1 cellular context compared by ENCODE assay signal in the genomic region with DNA sequence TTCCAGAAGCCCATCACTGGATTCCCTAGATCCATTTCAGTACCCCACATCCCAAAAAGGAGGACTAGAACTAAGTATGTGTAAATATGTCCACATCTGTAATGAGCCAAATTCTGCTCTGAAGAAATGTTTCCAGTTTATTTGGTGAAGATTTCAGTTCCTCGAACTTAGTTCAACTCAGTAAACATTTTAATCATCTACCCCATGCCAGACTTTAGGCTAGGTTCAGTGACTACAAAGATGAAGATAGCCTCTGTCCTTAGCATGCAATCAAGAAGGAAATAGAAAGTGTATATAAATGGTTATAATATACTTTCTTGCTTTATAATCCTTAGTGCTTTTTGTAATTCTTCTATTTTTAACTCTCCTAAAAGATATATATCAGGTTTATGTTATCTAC.
TF ChIP-seq lines count a peak whose summit lies in the region.

No MANE protein-coding gene starts in this region.

TF ChIP-seq in IMR-90, 13 proteins besides CTCF, POLR2A, EP300 and RAD21 (continued from another document):
- TF ChIP-seq MXI1 (IDR thresholded peaks at IDR 0.05; ENCODE audit: borderline replicate concordance, low read depth, low read length), result no peak
- TF ChIP-seq, protein P1, sequence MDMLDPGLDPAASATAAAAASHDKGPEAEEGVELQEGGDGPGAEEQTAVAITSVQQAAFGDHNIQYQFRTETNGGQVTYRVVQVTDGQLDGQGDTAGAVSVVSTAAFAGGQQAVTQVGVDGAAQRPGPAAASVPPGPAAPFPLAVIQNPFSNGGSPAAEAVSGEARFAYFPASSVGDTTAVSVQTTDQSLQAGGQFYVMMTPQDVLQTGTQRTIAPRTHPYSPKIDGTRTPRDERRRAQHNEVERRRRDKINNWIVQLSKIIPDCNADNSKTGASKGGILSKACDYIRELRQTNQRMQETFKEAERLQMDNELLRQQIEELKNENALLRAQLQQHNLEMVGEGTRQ (IDR thresholded peaks at IDR 0.05; ENCODE audit: low read depth, low read length), result no peak
- no peak for TF ChIP-seq MAFK (IDR thresholded peaks at IDR 0.05; ENCODE audit: low read depth, low read length)
- TF ChIP-seq MAZ (IDR thresholded peaks at IDR 0.05; ENCODE audit: borderline replicate concordance, low read depth, low read length), result no peak
- no peak for TF ChIP-seq SMC3 (IDR thresholded peaks at IDR 0.05; ENCODE audit: low read depth, low read length)
- no peak for TF ChIP-seq CEBPB (IDR thresholded peaks at IDR 0.05; ENCODE audit: low read depth, low read length)
- no peak for TF ChIP-seq FOS (IDR thresholded peaks at IDR 0.05; ENCODE audit: low read depth, low read length)
- TF ChIP-seq, protein P2, sequence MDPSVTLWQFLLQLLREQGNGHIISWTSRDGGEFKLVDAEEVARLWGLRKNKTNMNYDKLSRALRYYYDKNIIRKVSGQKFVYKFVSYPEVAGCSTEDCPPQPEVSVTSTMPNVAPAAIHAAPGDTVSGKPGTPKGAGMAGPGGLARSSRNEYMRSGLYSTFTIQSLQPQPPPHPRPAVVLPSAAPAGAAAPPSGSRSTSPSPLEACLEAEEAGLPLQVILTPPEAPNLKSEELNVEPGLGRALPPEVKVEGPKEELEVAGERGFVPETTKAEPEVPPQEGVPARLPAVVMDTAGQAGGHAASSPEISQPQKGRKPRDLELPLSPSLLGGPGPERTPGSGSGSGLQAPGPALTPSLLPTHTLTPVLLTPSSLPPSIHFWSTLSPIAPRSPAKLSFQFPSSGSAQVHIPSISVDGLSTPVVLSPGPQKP (IDR thresholded peaks at IDR 0.05; ENCODE audit: borderline replicate concordance, low read depth, low read length), result no peak
- TF ChIP-seq NFE2L2 (IDR thresholded peaks at IDR 0.05; ENCODE audit: low read depth, low read length), result no peak
